22 cellular contexts compared by ENCODE assay signal in genomic region chr14:104373855-104374717, GRCh38.
"Had no signal": no experiment of that assay in that cellular context is flagged by ENCODE, and none has a peak within 500 bp of the region (broad histone marks: within the 10 kb centered on the region; RNA-seq: fewer than 3 reads in every experiment).

No MANE protein-coding gene starts in this region.

- DNase-seq: activated CD4-positive, alpha-beta T cell treated with anti-CD3 and anti-CD28 coated beads, Interleukin-2, amount 10 ng/mL, durations not matched to agents 24 days and 14 days; activated CD4-positive, alpha-beta T cell treated with anti-CD3 and anti-CD28 coated beads, Interleukin-2, amount 50 U/mL, for 48 hours; activated CD4-positive, CD25-positive, alpha-beta regulatory T cell treated with anti-CD3 and anti-CD28 coated beads, Interleukin-2, amount 50 U/mL, for 72 hours; activated gamma-delta T cell treated with Interleukin-2 at 50 U/mL for 16 hours; activated naive CD4-positive, alpha-beta T cell treated with anti-CD3 and anti-CD28 coated beads, Interleukin-2, amount 10 ng/mL, durations not matched to agents 7 days and 5 days; activated naive CD8-positive, alpha-beta T cell treated with anti-CD3 and anti-CD28 coated beads for 36 hours; activated T-cell treated with anti-CD3 and anti-CD28 coated beads for 4 hours; activated T-cell treated with anti-CD3 and anti-CD28 coated beads, Interleukin-2, amount 50 U/mL, for 72 hours; brain microvascular endothelial cell; NCI-H1436; NCI-H1694 treated with DMSO at 0.1 percent for 48 hours; NCI-H2029 treated with DMSO at 0.1 percent for 48 hours; NCI-H510A; NCI-H526 treated with DMSO at 0.1 percent for 48 hours; Peyer's patch; SIG-M5; T-helper 17 cell; T-helper 9 cell had no signal

- H3K4me1 ChIP-seq: Peyer's patch had no signal

- ATAC-seq: activated T-cell treated with anti-CD3 and anti-CD28 coated beads, Interleukin-2, amount 50 U/mL, for 72 hours; T-helper 17 cell; WTC11 had no signal

- H3K27ac ChIP-seq: brain microvascular endothelial cell, cardiac muscle cell, KMS-11, Peyer's patch, RWPE1 had no signal

- H3K27me3 ChIP-seq: brain microvascular endothelial cell, cardiac muscle cell, Peyer's patch had no signal

- H3K9me3 ChIP-seq: Peyer's patch had no signal

- H3K36me3 ChIP-seq: brain microvascular endothelial cell, cardiac muscle cell, Peyer's patch had no signal

- H3K9ac ChIP-seq: KMS-11 had no signal

- H3K4me3 ChIP-seq: cardiac muscle cell, Peyer's patch had no signal
